In the genomic region with DNA sequence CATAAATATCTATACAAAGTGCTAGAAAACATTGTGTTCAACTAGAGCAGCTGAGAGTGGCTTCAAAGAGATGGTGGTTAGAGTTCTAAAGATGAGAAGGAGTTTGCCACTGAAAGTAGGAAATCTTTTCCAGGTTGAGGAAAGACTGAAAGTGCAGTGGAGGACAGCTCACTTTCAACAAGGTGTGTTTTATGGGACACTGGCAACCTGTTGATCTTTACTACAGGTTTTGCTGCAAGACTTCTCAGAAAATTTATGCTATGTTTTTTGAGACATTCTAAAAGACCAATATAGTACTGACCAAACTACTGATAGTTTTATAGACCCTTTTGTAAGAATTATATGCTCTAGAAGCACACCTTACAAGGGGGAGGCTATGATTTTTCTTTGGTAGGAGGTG, we compare ENCODE assay signal across 6 cellular contexts.
"Had no signal": no experiment of that assay in that cellular context is flagged by ENCODE, and none has a peak within 500 bp of the region (broad histone marks: within the 10 kb centered on the region; RNA-seq: fewer than 3 reads in every experiment).

No MANE protein-coding gene starts in this region.

- DNase-seq: IMR-90, KBM-7, KG1 had no signal

- H3K27ac ChIP-seq: HL-60, KMS-11 had no signal

- H3K4me3 ChIP-seq: K562 had no signal
